In the genomic region with DNA sequence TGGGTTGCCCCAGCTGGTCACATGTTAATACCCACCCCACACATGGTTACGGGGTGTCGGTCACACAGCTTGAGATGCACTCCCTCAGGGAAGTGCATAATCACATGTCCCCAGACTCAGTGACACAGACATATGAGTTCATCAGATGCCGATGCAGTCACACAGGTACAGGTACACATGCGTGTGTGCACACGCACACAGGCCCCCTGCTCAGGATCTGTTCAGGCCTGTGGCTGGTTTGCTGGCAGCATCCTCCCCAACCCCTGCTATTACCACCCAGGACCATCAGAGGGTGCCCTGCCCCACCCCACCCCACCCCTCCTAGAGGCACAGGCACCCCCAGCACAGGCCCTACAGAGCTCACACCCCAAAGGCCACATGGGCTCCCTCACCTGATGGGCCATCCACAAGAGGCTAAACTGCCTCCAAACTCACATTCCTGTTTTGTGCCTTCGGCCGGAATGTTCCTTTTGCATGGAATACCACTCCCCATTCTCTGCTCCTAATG, we compare ENCODE assay signal across 6 cellular contexts.
DNase-seq lines count a peak whose midpoint lies in the region; ATAC-seq, FAIRE-seq and TF ChIP-seq lines count a peak whose summit lies in the region.
"Not testable (repeated sequence)": the region's sequence is repeated elsewhere in the genome, so short reads cannot be mapped to it uniquely, and the experiment has no call there.

No MANE protein-coding gene starts in this region.

- SMC1A ChIA-PET in GM12878 (lab: Charles Lee; ENCODE audit: uncharacterized antibody, unreplicated experiment) = not testable (repeated sequence)

- TF ChIP-seq EP300 in GM12878 (IDR thresholded peaks at IDR 0.05; ENCODE audit: borderline replicate concordance in 1 of 2, control insufficient read depth in 1 of 2, low read depth in 2 of 2, low read length in 2 of 2) = not testable (repeated sequence)

- H2AFZ ChIP-seq in PC-9; GM12878 (ENCODE audit: control insufficient read depth, low read depth, low read length): not testable (repeated sequence)

- not testable (repeated sequence) for H3K9me2 ChIP-seq in PC-9 (ENCODE audit: insufficient read depth)

- not testable (repeated sequence) for H3K27ac ChIP-seq in PC-9; GM12878 (ENCODE audit: control insufficient read depth, insufficient read depth); foreskin keratinocyte

- not testable (repeated sequence) for H3K27me3 Mint-ChIP-seq in activated CD8-positive, alpha-beta T cell treated with anti-CD3 and anti-CD28 coated beads for 36 hours; stimulated activated naive B cell treated with anti-CD40 and anti-IgM and Interleukin-4, amounts not matched to agents 10 μg/mL and 1 μg/mL and 100 μg/mL, for 72 hours

- not testable (repeated sequence) for H3F3A ChIP-seq in PC-9 (ENCODE audit: insufficient read depth, low read depth)

- H3K79me2 ChIP-seq in PC-9 (ENCODE audit: low read depth); GM12878 (ENCODE audit: control insufficient read depth, insufficient read depth, low read length): not testable (repeated sequence)

- H3K4me3 ChIP-seq in PC-9, GM12878: not testable (repeated sequence)

- H4K20me1 ChIP-seq in PC-9 (ENCODE audit: insufficient read depth); GM12878 (ENCODE audit: control insufficient read depth, insufficient read depth): not testable (repeated sequence)

- not testable (repeated sequence) for TF ChIP-seq RAD21 in GM12878 (IDR thresholded peaks at IDR 0.05; ENCODE audit: insufficient read depth, low read depth, low read length)

- H3K36me3 Mint-ChIP-seq in activated CD8-positive, alpha-beta T cell treated with anti-CD3 and anti-CD28 coated beads for 36 hours (ENCODE audit: low read depth); stimulated activated naive B cell treated with anti-CD40 and anti-IgM and Interleukin-4, amounts not matched to agents 10 μg/mL and 1 μg/mL and 100 μg/mL, for 72 hours: not testable (repeated sequence)

- not testable (repeated sequence) for H3K4me1 ChIP-seq in PC-9 (replicated peaks; ENCODE audit: insufficient read depth); GM12878 (ENCODE audit: control insufficient read depth, insufficient read depth, low read length); foreskin keratinocyte

- POLR2A ChIA-PET in PC-9 (lab: Charles Lee; ENCODE audit: unreplicated experiment); activated CD8-positive, alpha-beta T cell treated with anti-CD3 and anti-CD28 coated beads for 36 hours (lab: Charles Lee); GM12878 (lab: Charles Lee): not testable (repeated sequence)

- no CpG with 5 or more reads among the region's 7 CpGs for WGBS in GM12878 (ENCODE audit: insufficient coverage, insufficient replicate concordance, low lambda C conversion rate, missing lambda C conversion rate)

- not testable (repeated sequence) for H3K36me3 ChIP-seq in PC-9 (ENCODE audit: low read depth); GM12878 (ENCODE audit: control insufficient read depth in 2 of 2, insufficient read depth in 2 of 2, low read length in 1 of 2)

- H3K4me3 Mint-ChIP-seq in activated CD8-positive, alpha-beta T cell treated with anti-CD3 and anti-CD28 coated beads for 36 hours; stimulated activated naive B cell treated with anti-CD40 and anti-IgM and Interleukin-4, amounts not matched to agents 10 μg/mL and 1 μg/mL and 100 μg/mL, for 72 hours: not testable (repeated sequence)

- H3K27ac Mint-ChIP-seq in activated CD8-positive, alpha-beta T cell treated with anti-CD3 and anti-CD28 coated beads for 36 hours; stimulated activated naive B cell treated with anti-CD40 and anti-IgM and Interleukin-4, amounts not matched to agents 10 μg/mL and 1 μg/mL and 100 μg/mL, for 72 hours: not testable (repeated sequence)

- H3K9me3 ChIP-seq in PC-9 (ENCODE audit: insufficient read depth, low read depth); GM12878 (replicated peaks; ENCODE audit: control insufficient read depth, insufficient read depth, low read length): not testable (repeated sequence)

- not testable (repeated sequence) for TF ChIP-seq POLR2A in GM12878 (IDR thresholded peaks at IDR 0.05; ENCODE audit: low read depth, low read length)

- not testable (repeated sequence) for H3K4me1 Mint-ChIP-seq in activated CD8-positive, alpha-beta T cell treated with anti-CD3 and anti-CD28 coated beads for 36 hours (ENCODE audit: low read depth); stimulated activated naive B cell treated with anti-CD40 and anti-IgM and Interleukin-4, amounts not matched to agents 10 μg/mL and 1 μg/mL and 100 μg/mL, for 72 hours

- FAIRE-seq in GM12878 (lab: Jason Lieb, UNC) = not testable (repeated sequence)

- BruUV-seq in PC-9 (replicated peaks; lab: Mats Ljungman, UMichigan) = TSS peak; percentile 6
- not testable (repeated sequence) for BruUV-seq in GM12878 (replicated peaks; lab: Mats Ljungman, UMichigan)

- not testable (repeated sequence) for H3K9me3 Mint-ChIP-seq in activated CD8-positive, alpha-beta T cell treated with anti-CD3 and anti-CD28 coated beads for 36 hours; stimulated activated naive B cell treated with anti-CD40 and anti-IgM and Interleukin-4, amounts not matched to agents 10 μg/mL and 1 μg/mL and 100 μg/mL, for 72 hours

- ATAC-seq in SK-N-SH treated with all-trans-retinoic acid at 6 μM for 48 hours = peak; percentile 30; the same call in 2 of the 3 replicates
- ATAC-seq in activated CD8-positive, alpha-beta T cell treated with anti-CD3 and anti-CD28 coated beads for 36 hours = peak; percentile 31
- peak; percentile 42 for ATAC-seq in GM12878
- ATAC-seq in foreskin keratinocyte = peak; percentile 83
- ATAC-seq in stimulated activated naive B cell treated with anti-CD40 and anti-IgM and Interleukin-4, amounts not matched to agents 10 μg/mL and 1 μg/mL and 100 μg/mL, for 72 hours (replicated peaks) = peak; percentile 8 to 19

- RAD21 ChIA-PET in GM12878 (lab: Charles Lee; ENCODE audit: unreplicated experiment) = not testable (repeated sequence)

- DNase-seq in PC-9; activated CD8-positive, alpha-beta T cell treated with anti-CD3 and anti-CD28 coated beads for 36 hours; GM12878 (ENCODE audit: low read depth, low spot score); foreskin keratinocyte; stimulated activated naive B cell treated with anti-CD40 and anti-IgM and Interleukin-4, amounts not matched to agents 10 μg/mL and 1 μg/mL and 100 μg/mL, for 72 hours: not testable (repeated sequence)

- H3K4me2 ChIP-seq in PC-9; GM12878 (ENCODE audit: control insufficient read depth, insufficient read depth): not testable (repeated sequence)

- H3K9ac ChIP-seq in GM12878 (ENCODE audit: control insufficient read depth, insufficient read depth, low read length) = not testable (repeated sequence)

- CTCF ChIA-PET in PC-9 (lab: Charles Lee); activated CD8-positive, alpha-beta T cell treated with anti-CD3 and anti-CD28 coated beads for 36 hours (lab: Charles Lee); GM12878 (lab: Yijun Ruan, JAX): not testable (repeated sequence)

- TF ChIP-seq CTCF in PC-9 (conservative IDR thresholded peaks at IDR 0.05); activated CD8-positive, alpha-beta T cell treated with anti-CD3 and anti-CD28 coated beads for 36 hours (IDR thresholded peaks at IDR 0.05); GM12878 (IDR thresholded peaks at IDR 0.05 in 2 of 3, conservative IDR thresholded peaks at IDR 0.05 in 1 of 3; ENCODE audit: control insufficient read depth in 2 of 3, extremely low read depth in 1 of 3, insufficient read depth in 1 of 3, low read depth in 3 of 3, low read length in 3 of 3); foreskin keratinocyte (conservative IDR thresholded peaks at IDR 0.05): not testable (repeated sequence)

- H3K27me3 ChIP-seq in PC-9 (ENCODE audit: insufficient read depth, low read depth); GM12878 (replicated peaks in 1 of 2; ENCODE audit: control insufficient read depth in 2 of 2, insufficient read depth in 2 of 2, low read length in 1 of 2); foreskin keratinocyte: not testable (repeated sequence)

- in situ Hi-C loops in GM12878 (cut with MboI) = not testable (repeated sequence)

- intact Hi-C loops in PC-9 (cut with micrococcal nuclease; ENCODE audit: unreplicated experiment); activated CD8-positive, alpha-beta T cell treated with anti-CD3 and anti-CD28 coated beads for 36 hours (cut with micrococcal nuclease); GM12878 (cut with micrococcal nuclease; ENCODE audit: unreplicated experiment): not testable (repeated sequence)

Comparison
In these comparisons a context has a peak if more than half of its experiments do, and no peak if none do; other contexts are left out.
1. ATAC-seq: peak in every context shown above with its lines; median percentile 83 in foreskin keratinocyte; 42 in GM12878; 31 in activated CD8-positive, alpha-beta T cell treated with anti-CD3 and anti-CD28 coated beads for 36 hours; 30 in SK-N-SH treated with all-trans-retinoic acid at 6 μM for 48 hours; 14 in stimulated activated naive B cell treated with anti-CD40 and anti-IgM and Interleukin-4, amounts not matched to agents 10 μg/mL and 1 μg/mL and 100 μg/mL, for 72 hours.